14 cellular contexts compared by ENCODE assay signal in the genomic region with DNA sequence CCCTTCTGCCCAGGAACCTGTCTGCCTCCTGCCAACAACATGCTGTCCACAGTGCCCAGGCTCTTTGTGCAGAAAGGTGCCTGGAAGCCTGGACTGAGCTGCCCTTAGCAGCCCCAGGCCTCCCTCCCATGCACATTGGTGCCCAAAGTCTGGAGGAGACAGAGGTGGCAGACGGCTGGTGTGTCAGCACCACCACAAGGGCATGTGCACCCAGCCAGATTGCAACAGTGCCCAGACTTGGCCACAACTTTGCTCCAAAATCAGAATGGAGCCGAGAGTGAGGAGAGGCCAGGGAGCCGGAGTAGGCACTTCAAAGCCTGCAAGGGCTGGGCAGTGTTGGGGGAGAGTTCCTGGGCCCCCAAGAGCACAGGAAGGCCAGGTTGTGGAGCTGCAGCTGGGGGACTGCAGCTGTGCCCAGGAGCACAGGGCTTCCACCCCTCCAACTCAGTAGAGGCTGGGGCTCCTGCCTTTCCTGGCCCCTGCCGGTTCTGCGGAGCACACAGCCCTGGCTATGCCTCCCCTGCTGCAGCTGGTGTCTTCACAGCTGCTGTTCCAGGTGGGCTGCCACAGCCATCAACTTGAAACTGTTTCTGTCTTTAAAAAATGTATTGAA.
DNase-seq lines count a peak whose midpoint lies in the region; ATAC-seq, FAIRE-seq and TF ChIP-seq lines count a peak whose summit lies in the region.
"Had no signal": no experiment of that assay in that cellular context is flagged by ENCODE, and none has a peak within 500 bp of the region (broad histone marks: within the 10 kb centered on the region; RNA-seq: fewer than 3 reads in every experiment).

No MANE protein-coding gene starts in this region.

- H3K27ac ChIP-seq in left ventricle myocardium inferior (replicated peaks) (no peak overlapping the region), kidney (ENCODE audit: low read depth in 2 of 2, low read length in 2 of 2) (no peak overlapping the region), upper lobe of right lung (no peak overlapping the region)
- H3K27ac ChIP-seq: 22Rv1, HL-60 had no signal

- H3K27me3 ChIP-seq in left ventricle myocardium inferior (ENCODE audit: low read depth) (no peaks in the 10 kb centered on the region), upper lobe of right lung (no peaks in the 10 kb centered on the region)

- no peak for FAIRE-seq in kidney (lab: Jason Lieb, UNC)

- DNase-seq in Right ventricle myocardium inferior (ENCODE audit: missing footprints) (no peak), left ventricle myocardium inferior (no peak), kidney (peak; percentile 43), posterior vena cava (ENCODE audit: low spot score) (peak; percentile 69), upper lobe of right lung (peak; percentile 42), cardiac septum (ENCODE audit: low spot score) (no peak), OCI-M2 (lab: John Stamatoyannopoulos, UW; ENCODE audit: unreplicated experiment) (no peak), cerebellar cortex (ENCODE audit: low spot score) (no peak)
- DNase-seq: CD4-positive, CD25-positive, alpha-beta regulatory T cell; DMS53; HCEC 1CT; HFFc6 had no signal

- intact Hi-C loops in Right ventricle myocardium inferior (cut with DNase I) = no loop called here
- intact Hi-C loops in left ventricle myocardium inferior (cut with micrococcal nuclease) = no loop called here
- intact Hi-C loops in kidney (cut with DNase I) = no loop called here
- intact Hi-C loops in posterior vena cava (cut with DNase I) = no loop called here
- intact Hi-C loops in upper lobe of right lung (cut with DNase I) = no loop called here
- intact Hi-C loops in cardiac septum (cut with DNase I) = no loop called here

- ATAC-seq in Right ventricle myocardium inferior (peak; percentile 31), upper lobe of right lung (peak; percentile 33)

- no peaks in the 10 kb centered on the region for H3K4me1 ChIP-seq in left ventricle myocardium inferior
- H3K4me1 ChIP-seq in kidney (ENCODE audit: control insufficient read depth in 1 of 2, insufficient read depth in 1 of 2, low read depth in 1 of 2, low read length in 2 of 2) = no peaks in the 10 kb centered on the region
- H3K4me1 ChIP-seq in upper lobe of right lung = no peaks in the 10 kb centered on the region

- H3K4me3 ChIP-seq in left ventricle myocardium inferior = no peak overlapping the region
- H3K4me3 ChIP-seq in kidney (ENCODE audit: low read length in 2 of 2) = no peak overlapping the region
- no peak overlapping the region for H3K4me3 ChIP-seq in upper lobe of right lung

- no peak overlapping the region for H3K9ac ChIP-seq in kidney (ENCODE audit: low read length in 2 of 2)

- TF ChIP-seq CTCF in left ventricle myocardium inferior (IDR thresholded peaks at IDR 0.05; ENCODE audit: borderline replicate concordance) (no peak), kidney (IDR thresholded peaks at IDR 0.05; ENCODE audit: borderline replicate concordance, extremely low read depth, insufficient read depth) (no peak), upper lobe of right lung (IDR thresholded peaks at IDR 0.05) (no peak)

- H3K36me3 ChIP-seq in left ventricle myocardium inferior = no peaks in the 10 kb centered on the region
- H3K36me3 ChIP-seq in kidney (ENCODE audit: control insufficient read depth in 1 of 2, insufficient read depth in 2 of 2, low read length in 2 of 2) = no peaks in the 10 kb centered on the region
- H3K36me3 ChIP-seq in upper lobe of right lung = no peaks in the 10 kb centered on the region

- H3K9me3 ChIP-seq in left ventricle myocardium inferior (replicated peaks) (no peaks in the 10 kb centered on the region), kidney (ENCODE audit: control insufficient read depth in 1 of 2, low read length in 2 of 2) (no peaks in the 10 kb centered on the region), upper lobe of right lung (no peaks in the 10 kb centered on the region)

Comparison
In these comparisons a context has a peak if more than half of its experiments do, and no peak if none do; other contexts are left out.
1. DNase-seq: peak in kidney (single experiment), posterior vena cava (single experiment) and upper lobe of right lung (single experiment); none in Right ventricle myocardium inferior (single experiment), left ventricle myocardium inferior (single experiment), cardiac septum (single experiment), OCI-M2 (single experiment) and cerebellar cortex (single experiment).